In the genomic region with DNA sequence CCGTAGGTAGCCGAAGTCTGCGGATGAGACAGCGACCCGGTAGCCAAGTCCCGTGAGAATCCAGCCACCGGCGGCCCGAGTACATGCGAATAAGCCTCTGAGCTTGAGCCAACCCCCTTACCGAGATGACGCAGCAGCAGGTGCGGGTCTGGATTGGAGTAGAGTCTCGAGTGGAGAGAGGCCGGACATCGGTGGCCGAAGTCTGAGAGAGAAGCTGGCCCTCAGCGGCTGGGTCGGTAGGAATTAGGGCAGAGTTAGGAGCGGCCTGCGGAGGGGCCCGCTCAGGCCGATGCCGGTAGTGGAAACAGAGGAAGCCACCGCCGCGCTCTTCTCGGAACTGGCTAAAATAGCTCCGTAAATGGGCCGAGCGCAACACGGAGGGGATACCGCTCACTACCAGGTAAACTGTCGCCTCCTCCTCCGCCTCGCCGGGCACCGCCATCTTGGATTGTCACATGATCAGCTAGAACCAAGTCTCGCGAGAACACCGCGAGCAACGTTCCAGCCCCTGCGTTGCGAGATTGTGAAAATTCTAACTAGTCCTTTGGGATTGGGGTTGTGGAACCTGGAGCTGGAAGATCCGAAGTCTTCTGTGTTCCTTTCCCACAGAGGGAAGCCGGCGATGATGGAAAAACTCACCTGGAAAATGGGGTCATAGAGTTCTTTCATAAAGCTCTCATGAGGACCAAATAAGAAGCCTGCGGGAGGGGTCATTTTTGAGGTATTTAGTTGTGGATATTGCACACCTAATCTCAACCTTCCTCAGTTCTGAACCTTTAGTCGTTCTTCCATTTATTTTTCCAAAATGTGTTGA, we compare ENCODE assay signal across 8 cellular contexts. TPM values are rescaled to one million over a fixed set of nuclear protein-coding genes. Genes with fewer than 3 reads are reported as not detected.
DNase-seq lines count a peak whose midpoint lies in the region; ATAC-seq and TF ChIP-seq lines count a peak whose summit lies in the region.

A gene with protein sequence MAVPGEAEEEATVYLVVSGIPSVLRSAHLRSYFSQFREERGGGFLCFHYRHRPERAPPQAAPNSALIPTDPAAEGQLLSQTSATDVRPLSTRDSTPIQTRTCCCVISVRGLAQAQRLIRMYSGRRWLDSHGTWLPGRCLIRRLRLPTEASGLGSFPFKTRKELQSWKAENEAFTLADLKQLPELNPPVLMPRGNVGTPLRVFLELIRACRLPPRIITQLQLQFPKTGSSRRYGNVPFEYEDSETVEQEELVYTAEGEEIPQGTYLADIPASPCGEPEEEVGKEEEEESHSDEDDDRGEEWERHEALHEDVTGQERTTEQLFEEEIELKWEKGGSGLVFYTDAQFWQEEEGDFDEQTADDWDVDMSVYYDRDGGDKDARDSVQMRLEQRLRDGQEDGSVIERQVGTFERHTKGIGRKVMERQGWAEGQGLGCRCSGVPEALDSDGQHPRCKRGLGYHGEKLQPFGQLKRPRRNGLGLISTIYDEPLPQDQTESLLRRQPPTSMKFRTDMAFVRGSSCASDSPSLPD (minus strand): TSS at position 467 of the 814 bp plus-strand sequence. CDS start 25 bp downstream, at position 442.

- intact Hi-C loops in activated B cell treated with CpG ODN at 0.5 μM for 24 hours (cut with micrococcal nuclease), result loop anchor here (1.0 kb wide), 3 partner anchors 10 to 93 kb away; a partner anchor contains a TSS

- peak within 1 kb of the TSS; percentile 96 to 97 (median 97) for H3K9ac ChIP-seq in skeletal muscle tissue (ENCODE audit: low read depth in 1 of 3, low read length in 3 of 3)

- H3K4me1 ChIP-seq in skeletal muscle tissue (ENCODE audit: control insufficient read depth in 3 of 3, insufficient read depth in 3 of 3, low read length in 3 of 3), result peaks cover 9 to 23% (median 13%) of the 10 kb centered on the region in 3 donors

- peak within 1 kb of the TSS; percentile 94 to 98 for H3K4me3 ChIP-seq in cardiac fibroblast (replicated peaks in 1 of 2; ENCODE audit: low read depth in 2 of 2, low read length in 2 of 2)
- H3K4me3 ChIP-seq in skeletal muscle tissue (ENCODE audit: low read length in 3 of 3), result peak within 1 kb of the TSS; percentile 94 to 100 (median 97)

- H3K4me3 Mint-ChIP-seq in activated B cell treated with CpG ODN at 0.5 μM for 24 hours, result peak within 1 kb of the TSS; percentile 99

- H3K27me3 ChIP-seq in skeletal muscle tissue (ENCODE audit: control insufficient read depth in 3 of 3, insufficient read depth in 3 of 3, low read length in 3 of 3), result no peaks in the 10 kb centered on the region

- in situ Hi-C loops in GM13976 (cut with MboI; ENCODE audit: low sequenced_read_pairs, unreplicated experiment), result no loop called here

- TF ChIP-seq CTCF in GM13976 (IDR thresholded peaks at IDR 0.05; ENCODE audit: borderline replicate concordance, control extremely low read depth, extremely low read depth, insufficient read depth, missing control alignments) (no peak), activated B cell treated with CpG ODN at 0.5 μM for 24 hours (IDR thresholded peaks at IDR 0.05) (no peak), cardiac fibroblast (IDR thresholded peaks at IDR 0.05; ENCODE audit: low read depth, low read length) (no peak)

- POLR2A ChIA-PET in activated B cell treated with CpG ODN at 0.5 μM for 24 hours (lab: Charles Lee), result interaction anchor here (0.6 to 4.5 kb wide), 26 partner anchors 8 to 1680 kb away, joined by 3 to 64 read pairs (median 4); a partner anchor contains a TSS

- peak; percentile 75 for ATAC-seq in HG03139 (IDR thresholded peaks at IDR 0.05; ENCODE audit: unreplicated experiment)
- peak; percentile 89 for ATAC-seq in activated B cell treated with CpG ODN at 0.5 μM for 24 hours (ENCODE audit: low read depth)
- no peak for ATAC-seq in HG02981 (IDR thresholded peaks at IDR 0.05; ENCODE audit: unreplicated experiment)

- H3K36me3 ChIP-seq in skeletal muscle tissue (ENCODE audit: control insufficient read depth in 3 of 3, insufficient read depth in 3 of 3, low read length in 3 of 3), result peaks cover 9 to 14% (median 12%) of the 10 kb centered on the region in 3 donors

- H3K36me3 Mint-ChIP-seq in activated B cell treated with CpG ODN at 0.5 μM for 24 hours (ENCODE audit: low read depth), result peaks cover 28% of the 10 kb centered on the region

- H3K27me3 Mint-ChIP-seq in activated B cell treated with CpG ODN at 0.5 μM for 24 hours, result no peaks in the 10 kb centered on the region

- peak within 1 kb of the TSS; percentile 100 for H3K27ac Mint-ChIP-seq in activated B cell treated with CpG ODN at 0.5 μM for 24 hours

- H3K4me1 Mint-ChIP-seq in activated B cell treated with CpG ODN at 0.5 μM for 24 hours, result peaks cover 32% of the 10 kb centered on the region

- DNase-seq in GM13976 (ENCODE audit: low spot score), result peak; percentile 93
- DNase-seq in NCI-H2227 (lab: John Stamatoyannopoulos, UW; ENCODE audit: unreplicated experiment), result peak; percentile 98
- peak; percentile 68 for DNase-seq in activated B cell treated with CpG ODN at 0.5 μM for 24 hours
- DNase-seq in cardiac fibroblast (ENCODE audit: low read depth in 2 of 2), result peak; percentile 96 to 97
- DNase-seq in iPS-NIHi11 (ENCODE audit: low spot score), result peak; percentile 95

- H3K9me3 ChIP-seq in skeletal muscle tissue (ENCODE audit: control insufficient read depth in 3 of 3, low read length in 3 of 3), result no peaks in the 10 kb centered on the region

- CTCF ChIA-PET in activated B cell treated with CpG ODN at 0.5 μM for 24 hours (lab: Charles Lee), result interaction anchor here (1.1 to 1.5 kb wide), 3 partner anchors 10 to 457 kb away, joined by 3 to 6 read pairs (median 3); a partner anchor contains a TSS

- no peaks in the 10 kb centered on the region for H3K9me3 Mint-ChIP-seq in activated B cell treated with CpG ODN at 0.5 μM for 24 hours

- H3K27ac ChIP-seq in skeletal muscle tissue (ENCODE audit: low read depth, low read length), result peak within 1 kb of the TSS; percentile 78

RNA-seq across cellular contexts. Expression of the gene that starts here (rescaled TPM):
- total RNA-seq in activated B cell treated with CpG ODN at 0.5 μM for 24 hours, result 24.0 and 26.0 TPM in 2 replicates
- total RNA-seq in skeletal muscle tissue, result 15.7 TPM
